Comparison of ENCODE assay signal across 10 cellular contexts in the genomic region with DNA sequence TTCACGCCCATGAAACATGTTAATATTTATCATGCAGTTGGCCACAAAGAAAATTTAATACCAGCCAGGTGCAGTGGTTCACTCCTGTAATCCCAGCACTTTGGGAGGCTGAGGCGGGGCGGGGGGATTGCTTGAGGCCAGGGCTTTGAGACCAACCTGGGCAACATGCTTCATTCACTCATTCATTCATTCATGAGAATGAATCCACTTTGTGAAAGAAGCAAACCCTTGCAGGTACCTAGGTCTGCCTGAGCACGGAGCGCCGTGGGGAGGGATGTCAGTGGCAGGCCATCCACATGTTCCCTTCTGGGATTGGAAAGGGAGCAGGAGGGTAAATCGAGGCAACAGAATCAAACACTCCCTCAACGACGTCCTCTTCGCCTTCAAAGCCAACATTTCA. TPM values are rescaled to one million over a fixed set of nuclear protein-coding genes. Genes with fewer than 3 reads are reported as not detected.
DNase-seq lines count a peak whose midpoint lies in the region; ATAC-seq, FAIRE-seq and TF ChIP-seq lines count a peak whose summit lies in the region.
"Had no signal": no experiment of that assay in that cellular context is flagged by ENCODE, and none has a peak within 500 bp of the region (broad histone marks: within the 10 kb centered on the region; RNA-seq: fewer than 3 reads in every experiment).

No MANE protein-coding gene starts in this region.

- H3K4me2 ChIP-seq in GM12878 (ENCODE audit: control insufficient read depth, insufficient read depth): peak overlapping the region; percentile 23; the same call in 1 of the 2 replicates

- peak overlapping the region; percentile 97 to 100 (median 99) for H3K27ac ChIP-seq in heart right ventricle
- H3K27ac ChIP-seq in GM12878 (ENCODE audit: control insufficient read depth, insufficient read depth): no peak overlapping the region
- peak overlapping the region; percentile 23 for H3K27ac ChIP-seq in naive thymus-derived CD4-positive, alpha-beta T cell (ENCODE audit: low read depth, low read length)
- H3K27ac ChIP-seq in upper lobe of left lung: peak overlapping the region; percentile 89 to 100 (median 98)
- peak overlapping the region in 1 of 2 donors; percentile 47 for H3K27ac ChIP-seq in uterus

- peaks cover 74 to 90% (median 80%) of the 10 kb centered on the region in 7 donors for H3K4me1 Mint-ChIP-seq in naive thymus-derived CD4-positive, alpha-beta T cell

- no peaks in the 10 kb centered on the region for H3K27me3 ChIP-seq in heart right ventricle
- H3K27me3 ChIP-seq in GM12878 (replicated peaks in 1 of 2; ENCODE audit: control insufficient read depth in 2 of 2, insufficient read depth in 2 of 2, low read length in 1 of 2): no peaks in the 10 kb centered on the region
- no peaks in the 10 kb centered on the region for H3K27me3 ChIP-seq in naive thymus-derived CD4-positive, alpha-beta T cell (ENCODE audit: control insufficient read depth in 2 of 2, insufficient read depth in 2 of 2, low read length in 2 of 2)
- H3K27me3 ChIP-seq in upper lobe of left lung: no peaks in the 10 kb centered on the region
- no peaks in the 10 kb centered on the region for H3K27me3 ChIP-seq in uterus

- RAD21 ChIA-PET in GM12878 (lab: Charles Lee; ENCODE audit: unreplicated experiment): interaction anchor here (1.7 kb wide), 1 partner anchor 13 kb away, joined by 8 read pairs; no protein-coding TSS in a partner anchor

- POLR2A ChIA-PET in GM12878 (lab: Charles Lee): interaction anchor here (1.8 kb wide), 1 partner anchor 13 kb away, joined by 5 read pairs; no protein-coding TSS in a partner anchor
- POLR2A ChIA-PET in naive thymus-derived CD4-positive, alpha-beta T cell (lab: Charles Lee): interaction anchor here (11.2 kb wide), 1 partner anchor 15 kb away, joined by 223 read pairs; no protein-coding TSS in a partner anchor

- CTCF ChIA-PET in GM12878 (lab: Yijun Ruan, JAX): interaction anchor here (1.2 to 1.3 kb wide), 3 partner anchors 8 to 57 kb away, joined by 3 to 4 read pairs (median 4); no protein-coding TSS in a partner anchor
- CTCF ChIA-PET in naive thymus-derived CD4-positive, alpha-beta T cell (lab: Charles Lee): interaction anchor here (0.7 to 4.2 kb wide), 2 partner anchors 13 to 56 kb away, joined by 3 to 24 read pairs; no protein-coding TSS in a partner anchor

- peaks cover 5 to 21% (median 12%) of the 10 kb centered on the region in 5 donors for H3K36me3 Mint-ChIP-seq in naive thymus-derived CD4-positive, alpha-beta T cell

- H3K79me2 ChIP-seq in GM12878 (ENCODE audit: control insufficient read depth, insufficient read depth, low read length): peaks cover 77% of the 10 kb centered on the region

- intact Hi-C loops in heart right ventricle (cut with DNase I): loop anchor here in 6 of 10 donors (5.0 to 10.0 kb wide), 6 partner anchors 33 to 136 kb away; a partner anchor contains a TSS
- intact Hi-C loops in Right ventricle myocardium superior (cut with DNase I): no loop called here
- intact Hi-C loops in GM12878 (cut with micrococcal nuclease; ENCODE audit: unreplicated experiment): no loop called here
- intact Hi-C loops in naive thymus-derived CD4-positive, alpha-beta T cell (cut with micrococcal nuclease): loop anchor here (5.0 to 10.0 kb wide), 9 partner anchors 33 to 958 kb away; a partner anchor contains a TSS
- intact Hi-C loops in uterus (cut with DNase I; ENCODE audit: low total_unique reads): no loop called here

- WGBS in heart right ventricle, 2 donors: 81 to 88% methylated on average over 10 of the region's 10 CpGs
- WGBS in GM12878 (ENCODE audit: insufficient coverage, insufficient replicate concordance, low lambda C conversion rate, missing lambda C conversion rate): 97% methylated on average over 10 of the region's 10 CpGs
- 88 to 97% methylated on average over 10 of the region's 10 CpGs for WGBS in upper lobe of left lung, 2 donors

- ATAC-seq in heart right ventricle (no peak), Right ventricle myocardium superior (ENCODE audit: poor library complexity) (no peak), GM12878 (no peak), upper lobe of left lung (ENCODE audit: low FRiP score in 2 of 2) (no peak)
- ATAC-seq in naive thymus-derived CD4-positive, alpha-beta T cell: no peak

- no peaks in the 10 kb centered on the region for H3K9me3 ChIP-seq in heart right ventricle
- H3K9me3 ChIP-seq in GM12878 (replicated peaks; ENCODE audit: control insufficient read depth, insufficient read depth, low read length): no peaks in the 10 kb centered on the region
- no peaks in the 10 kb centered on the region for H3K9me3 ChIP-seq in naive thymus-derived CD4-positive, alpha-beta T cell (ENCODE audit: control insufficient read depth in 2 of 3, low read length in 3 of 3)
- H3K9me3 ChIP-seq in upper lobe of left lung: no peaks in the 10 kb centered on the region
- no peaks in the 10 kb centered on the region for H3K9me3 ChIP-seq in uterus

- DNase-seq in heart right ventricle (no peak), Right ventricle myocardium superior (no peak), GM12878 (ENCODE audit: low read depth, low spot score) (no peak), upper lobe of left lung (peak in 1 of 2 donors; percentile 18), GM03348 (ENCODE audit: low spot score) (no peak), uterus (no peak), NCI-H1048 (lab: John Stamatoyannopoulos, UW) (no peak)
- DNase-seq in naive thymus-derived CD4-positive, alpha-beta T cell: no peak
- DNase-seq: NCI-H226 had no signal

- H2AFZ ChIP-seq in GM12878 (ENCODE audit: control insufficient read depth, low read depth, low read length): no peak overlapping the region

- H4K20me1 ChIP-seq in GM12878 (ENCODE audit: control insufficient read depth, insufficient read depth): no peaks in the 10 kb centered on the region

- TF ChIP-seq EP300 in GM12878 (IDR thresholded peaks at IDR 0.05; ENCODE audit: borderline replicate concordance in 1 of 2, control insufficient read depth in 1 of 2, low read depth in 2 of 2, low read length in 2 of 2): no peak
- no peak for TF ChIP-seq EP300 in upper lobe of left lung (IDR thresholded peaks at IDR 0.05)

- TF ChIP-seq RAD21 in GM12878 (IDR thresholded peaks at IDR 0.05; ENCODE audit: insufficient read depth, low read depth, low read length): no peak

- H3K4me3 ChIP-seq in heart right ventricle (peak overlapping the region; percentile 10 to 84 (median 32)), GM12878 (no peak overlapping the region), upper lobe of left lung (no peak overlapping the region), uterus (no peak overlapping the region)
- no peak overlapping the region for H3K4me3 ChIP-seq in naive thymus-derived CD4-positive, alpha-beta T cell (ENCODE audit: low read length)

- TF ChIP-seq CTCF in heart right ventricle (IDR thresholded peaks at IDR 0.05) (no peak), GM12878 (IDR thresholded peaks at IDR 0.05 in 2 of 3, conservative IDR thresholded peaks at IDR 0.05 in 1 of 3; ENCODE audit: control insufficient read depth in 2 of 3, extremely low read depth in 1 of 3, insufficient read depth in 1 of 3, low read depth in 3 of 3, low read length in 3 of 3) (no peak), upper lobe of left lung (IDR thresholded peaks at IDR 0.05) (no peak), uterus (IDR thresholded peaks at IDR 0.05) (no peak)

- no peaks in the 10 kb centered on the region for H3K27me3 Mint-ChIP-seq in naive thymus-derived CD4-positive, alpha-beta T cell
- H3K27me3 Mint-ChIP-seq: B cell had no signal

- TF ChIP-seq POLR2A in GM12878 (IDR thresholded peaks at IDR 0.05; ENCODE audit: low read depth, low read length) (no peak), upper lobe of left lung (IDR thresholded peaks at IDR 0.05) (no peak), uterus (IDR thresholded peaks at IDR 0.05) (no peak)

- peaks cover 32 to 92% (median 89%) of the 10 kb centered on the region in 9 donors for H3K4me1 ChIP-seq in heart right ventricle
- peaks cover 23% of the 10 kb centered on the region for H3K4me1 ChIP-seq in GM12878 (ENCODE audit: control insufficient read depth, insufficient read depth, low read length)
- peaks cover 48 to 73% of the 10 kb centered on the region in 2 donors for H3K4me1 ChIP-seq in naive thymus-derived CD4-positive, alpha-beta T cell (ENCODE audit: control insufficient read depth in 2 of 2, insufficient read depth in 2 of 2, low read length in 2 of 2)
- H3K4me1 ChIP-seq in upper lobe of left lung: peaks cover 84 to 93% (median 89%) of the 10 kb centered on the region in 4 donors
- H3K4me1 ChIP-seq in uterus: peaks cover 0 to 8% of the 10 kb centered on the region in 2 donors

- H3K36me3 ChIP-seq in heart right ventricle: no peaks in the 10 kb centered on the region
- no peaks in the 10 kb centered on the region for H3K36me3 ChIP-seq in GM12878 (ENCODE audit: control insufficient read depth in 2 of 2, insufficient read depth in 2 of 2, low read length in 1 of 2)
- peaks cover 0 to 11% (median 4%) of the 10 kb centered on the region in 3 experiments for H3K36me3 ChIP-seq in naive thymus-derived CD4-positive, alpha-beta T cell (ENCODE audit: control insufficient read depth in 2 of 3, insufficient read depth in 3 of 3, low read length in 3 of 3)
- peaks cover 0 to 7% (median 0%) of the 10 kb centered on the region in 4 donors for H3K36me3 ChIP-seq in upper lobe of left lung
- H3K36me3 ChIP-seq in uterus: no peaks in the 10 kb centered on the region

- no TSS peak for BruUV-seq in GM12878 (replicated peaks; lab: Mats Ljungman, UMichigan)

- FAIRE-seq in GM12878 (lab: Jason Lieb, UNC): no peak

- SMC1A ChIA-PET in GM12878 (lab: Charles Lee; ENCODE audit: uncharacterized antibody, unreplicated experiment): interaction anchor here (0.9 to 4.4 kb wide), 3 partner anchors 12 to 13 kb away, joined by 3 to 29 read pairs (median 3); no protein-coding TSS in a partner anchor

- no peak overlapping the region for H3K9ac ChIP-seq in GM12878 (ENCODE audit: control insufficient read depth, insufficient read depth, low read length)

- H3K9me3 Mint-ChIP-seq in naive thymus-derived CD4-positive, alpha-beta T cell: no peaks in the 10 kb centered on the region

- in situ Hi-C loops in GM12878 (cut with MboI): no loop called here

- H3K27ac Mint-ChIP-seq in naive thymus-derived CD4-positive, alpha-beta T cell: peak overlapping the region; percentile 56 to 96 (median 86)

- H3K4me3 Mint-ChIP-seq in naive thymus-derived CD4-positive, alpha-beta T cell: peak overlapping the region in 8 of 10 donors; percentile 49 to 89 (median 86)
- H3K4me3 Mint-ChIP-seq: B cell had no signal

RNA-seq across cellular contexts. Expression of a gene that starts 4.7 kb away (rescaled TPM):
- total RNA-seq in heart right ventricle (100 to 1,000 TPM; 338 to 558 (median 422) TPM), Right ventricle myocardium superior (434 TPM), GM12878 (2014; rRNA removed) (53.1 and 64.8 TPM in 2 replicates), GM12878 (2014; rRNA removed; fragmentation: Illumina TruSeq; extraction: Trizol) (66.4 and 70.7 TPM in 2 replicates), GM12878 (2021) (100 and 104 TPM in 2 replicates), upper lobe of left lung (100 to 1,000 TPM; 108 to 327 (median 194) TPM), uterus (100 to 1,000 TPM in 1 of 4 donors, 10 to 100 TPM in 3; 15.6 to 157 (median 47.2) TPM)
- polyA plus RNA-seq in heart right ventricle (1,000 to 10,000 TPM in 1 of 2 donors, 100 to 1,000 TPM in 1; 160 to 1,089 TPM), GM12878 (2011; rRNA removed) (126 and 129 TPM in 2 replicates), GM12878 (2014; fragmentation: Illumina TruSeq; extraction: Trizol) (94.2 and 117 TPM in 2 replicates), GM12878 (2014; fragmentation: Nextera tagmentation; extraction: Ambion mirVana) (10 to 100 TPM; 25.0 to 67.7 TPM), GM12878 (2014; rRNA removed) (57.0 and 61.4 TPM in 2 replicates), GM12878 (2016; fragmentation: Nextera tagmentation; extraction: Ambion mirVana) (10 to 100 TPM; 73.7 to 80.5 TPM)
- total RNA-seq in GM12878 (2013; cell fraction: nucleolus; rRNA removed): 88.9 and 92.3 TPM in 2 replicates
- 161 TPM for polyA plus RNA-seq in GM12878 (2011; ENCODE audit: low read depth)
- 98.8 and 103 TPM in 2 replicates for polyA plus RNA-seq in GM12878 (2011; cell fraction: cytosol; rRNA removed)
- 71.7 and 72.2 TPM in 2 replicates for polyA plus RNA-seq in GM12878 (2011; cell fraction: nucleus; rRNA removed)
- 186 and 310 TPM in 2 replicates for polyA plus RNA-seq in GM12878 (2012)
- polyA minus RNA-seq in GM12878 (2011; rRNA and poly(A)+ RNA removed): 75.3 and 100 TPM in 2 replicates
- 46.5 and 59.4 TPM in 2 replicates for polyA minus RNA-seq in GM12878 (2011; cell fraction: cytosol; rRNA and poly(A)+ RNA removed)
- 26.7 and 47.8 TPM in 2 replicates for polyA minus RNA-seq in GM12878 (2011; cell fraction: nucleus; rRNA and poly(A)+ RNA removed)
- total RNA-seq in naive thymus-derived CD4-positive, alpha-beta T cell: 100 to 1,000 TPM; 189 to 247 (median 231) TPM
- 100 to 1,000 TPM; 212 to 278 TPM for polyA plus RNA-seq in naive thymus-derived CD4-positive, alpha-beta T cell

Comparison
In these comparisons a context has a peak if more than half of its experiments do, and no peak if none do; other contexts are left out.
1. intact Hi-C loops: an anchor here in heart right ventricle (5.0 to 10.0 kb wide) and naive thymus-derived CD4-positive, alpha-beta T cell (5.0 to 10.0 kb wide); none called in Right ventricle myocardium superior, GM12878 and uterus.
2. H3K4me3 ChIP-seq: peak in heart right ventricle (10 of 10); none in GM12878 (single experiment), naive thymus-derived CD4-positive, alpha-beta T cell (single experiment), upper lobe of left lung (0 of 4) and uterus (0 of 2).